9 cellular contexts compared by ENCODE assay signal in the genomic region with DNA sequence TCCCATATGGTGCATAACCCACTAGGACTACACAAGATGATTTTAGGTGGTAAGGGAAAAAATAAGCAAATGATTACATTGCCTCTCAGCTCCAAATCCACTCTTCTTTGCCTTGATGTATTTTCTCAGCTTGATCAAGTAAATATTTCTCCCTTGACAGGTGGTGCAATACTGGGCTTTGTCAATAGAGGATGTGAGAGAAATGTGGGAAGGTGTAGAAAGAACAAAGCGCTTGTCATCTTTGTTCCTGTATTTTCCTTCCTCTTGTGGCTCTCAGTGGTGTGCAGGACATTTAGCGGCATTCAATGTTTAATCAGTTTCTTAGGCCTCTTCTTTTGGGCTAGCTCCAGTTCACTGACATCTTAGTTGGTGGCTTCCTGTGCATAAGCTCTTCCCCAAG.
"Had no signal": no experiment of that assay in that cellular context is flagged by ENCODE, and none has a peak within 500 bp of the region (broad histone marks: within the 10 kb centered on the region; RNA-seq: fewer than 3 reads in every experiment).

No MANE protein-coding gene starts in this region.

- H3K36me3 ChIP-seq: upper lobe of left lung had no signal

- H3K27ac ChIP-seq: parathyroid adenoma, upper lobe of left lung had no signal

- H3K9me3 ChIP-seq: upper lobe of left lung had no signal

- H3K27me3 ChIP-seq: upper lobe of left lung had no signal

- H3K4me3 ChIP-seq: upper lobe of left lung had no signal

- DNase-seq: activated T-cell treated with anti-CD3 and anti-CD28 coated beads, Interleukin-2, amount 50 U/mL, for 1 hour; central memory CD4-positive, alpha-beta T cell; cortex of kidney; effector memory CD4-positive, alpha-beta T cell; hippocampal formation; kidney glomerular epithelial cell; stimulated activated CD4-positive, alpha-beta T cell treated with anti-CD3 and anti-CD28 coated beads, Interleukin-2, amount 100 ng/mL, for 48 hours; upper lobe of left lung had no signal

- H3K4me1 ChIP-seq: parathyroid adenoma, upper lobe of left lung had no signal
